ENCODE assay signal across 8 cellular contexts in genomic region chr2:178448968-178449661, GRCh38. TPM values are rescaled to one million over a fixed set of nuclear protein-coding genes. Genes with fewer than 3 reads are reported as not detected.
A peak's percentile ranks its signal among the peaks of the same experiment; 100 is the strongest.
DNase-seq lines count a peak whose midpoint lies in the region; ATAC-seq, FAIRE-seq and TF ChIP-seq lines count a peak whose summit lies in the region.

No MANE protein-coding gene starts in this region.

- no peaks in the 10 kb centered on the region for H3K9me1 ChIP-seq in K562 (ENCODE audit: control insufficient read depth, insufficient read depth, low read length)

- H3K36me3 Mint-ChIP-seq in CD4-positive, alpha-beta memory T cell, result peaks cover 23 to 48% of the 10 kb centered on the region in 2 donors
- peaks cover 22% of the 10 kb centered on the region for H3K36me3 Mint-ChIP-seq in HFFc6 (ENCODE audit: low read depth)
- H3K36me3 Mint-ChIP-seq in naive thymus-derived CD8-positive, alpha-beta T cell, result peaks cover 0 to 42% (median 17%) of the 10 kb centered on the region in 3 donors

- no peak for TF ChIP-seq POLR2A in K562 (conservative IDR thresholded peaks at IDR 0.05)
- TF ChIP-seq POLR2A in Peyer's patch (IDR thresholded peaks at IDR 0.05), result no peak

- H2AFZ ChIP-seq in K562 (ENCODE audit: low read depth, low read length), result no peak overlapping the region

- no TSS peak for BruUV-seq in K562 (replicated peaks; lab: Mats Ljungman, UMichigan)

- TF ChIP-seq RAD21 in K562 (CRISPR knock-in tag; conservative IDR thresholded peaks at IDR 0.05 in 1 of 2, IDR thresholded peaks at IDR 0.05 in 1 of 2), result no peak

- 0 out of 2 replicates have a peak, but pooled peaks cover 7% of the 10 kb centered on the region for H4K20me1 ChIP-seq in K562 (replicated peaks; ENCODE audit: control insufficient read depth, insufficient read depth, low read length)

- POLR2A ChIA-PET in CD4-positive, alpha-beta memory T cell (lab: Charles Lee; ENCODE audit: partially characterized antibody), result interaction anchor here (2.0 to 2.7 kb wide), 3 partner anchors 35 to 1184 kb away, joined by 5 to 56 read pairs (median 17); partner anchors contain the start of gene NFE2L2
- POLR2A ChIA-PET in K562 (lab: Yijun Ruan, JAX), result interaction anchor here (0.6 to 2.9 kb wide), 4 partner anchors 20 to 66 kb away, joined by 3 to 23 read pairs (median 10); no protein-coding TSS in a partner anchor
- POLR2A ChIA-PET in naive thymus-derived CD8-positive, alpha-beta T cell (lab: Charles Lee), result interaction anchor here (1.2 to 2.6 kb wide), 6 partner anchors 10 to 74 kb away, joined by 3 to 27 read pairs (median 13); partner anchors contain the start of gene PLEKHA3

- intact Hi-C loops in CD4-positive, alpha-beta memory T cell (cut with micrococcal nuclease), result no loop called here
- intact Hi-C loops in K562 (cut with micrococcal nuclease), result no loop called here

- peaks cover 23 to 37% (median 29%) of the 10 kb centered on the region in 4 donors for H3K4me1 Mint-ChIP-seq in CD4-positive, alpha-beta memory T cell
- peaks cover 34% of the 10 kb centered on the region for H3K4me1 Mint-ChIP-seq in HFFc6 (ENCODE audit: low read depth)
- peaks cover 13 to 46% (median 40%) of the 10 kb centered on the region in 4 donors for H3K4me1 Mint-ChIP-seq in naive thymus-derived CD8-positive, alpha-beta T cell

- FAIRE-seq in K562 (lab: Jason Lieb, UNC), result no peak

- H3K27ac Mint-ChIP-seq in CD4-positive, alpha-beta memory T cell, result peak overlapping the region; percentile 21 to 97 (median 97)
- H3K27ac Mint-ChIP-seq in HFFc6, result peak overlapping the region; percentile 65
- peak overlapping the region; percentile 74 to 98 (median 94) for H3K27ac Mint-ChIP-seq in naive thymus-derived CD8-positive, alpha-beta T cell

- DNase-seq in CD4-positive, alpha-beta memory T cell, result peak in 1 of 5 donors; percentile 9
- DNase-seq in HFFc6 (no peak), K562 (ENCODE audit: extremely low read depth in 1 of 4, low spot score in 3 of 4) (no peak), NCI-H345 treated with DMSO at 0.1 percent for 48 hours (lab: John Stamatoyannopoulos, UW; ENCODE audit: unreplicated experiment) (no peak), NCI-H1417 treated with DMSO at 0.1 percent for 48 hours (lab: John Stamatoyannopoulos, UW) (no peak), Peyer's patch (no peak)
- DNase-seq in naive thymus-derived CD8-positive, alpha-beta T cell, result no peak
- no peak for DNase-seq in stimulated activated CD4-positive, alpha-beta T cell treated with anti-CD3 and anti-CD28 coated beads, Interleukin-15, amount 100 ng/mL, for 24 hours

- TF ChIP-seq CTCF in HFFc6 (IDR thresholded peaks at IDR 0.05) (no peak), K562 (IDR thresholded peaks at IDR 0.05 in 2 of 3, conservative IDR thresholded peaks at IDR 0.05 in 1 of 3; ENCODE audit: insufficient read depth in 2 of 3, low read depth in 1 of 3, low read length in 3 of 3) (no peak), Peyer's patch (IDR thresholded peaks at IDR 0.05) (no peak)

- peak overlapping the region in 1 of 2 experiments; percentile 91; a peak in 2 of 4 replicates for H3K9ac ChIP-seq in K562 (ENCODE audit: insufficient read depth in 1 of 2, low read depth in 2 of 2, low read length in 2 of 2)

- H3K4me1 ChIP-seq in CD4-positive, alpha-beta memory T cell (ENCODE audit: insufficient read depth, low read length), result peaks cover 32% of the 10 kb centered on the region
- H3K4me1 ChIP-seq in K562 (replicated peaks in 1 of 2; ENCODE audit: control insufficient read depth in 2 of 2, insufficient read depth in 2 of 2, low read length in 2 of 2), result peaks cover 14 to 19% of the 10 kb centered on the region in 2 experiments; a peak in 4 of 5 replicates
- H3K4me1 ChIP-seq in Peyer's patch, result peaks cover 0 to 23% (median 0%) of the 10 kb centered on the region in 4 donors

- 84% methylated on average over 4 of the region's 4 CpGs for WGBS in K562 (ENCODE audit: insufficient coverage, low coverage, missing lambda C conversion rate)

- H3K9me3 Mint-ChIP-seq in CD4-positive, alpha-beta memory T cell, result no peaks in the 10 kb centered on the region
- H3K9me3 Mint-ChIP-seq in HFFc6, result no peaks in the 10 kb centered on the region
- H3K9me3 Mint-ChIP-seq in naive thymus-derived CD8-positive, alpha-beta T cell, result no peaks in the 10 kb centered on the region

- in situ Hi-C loops in K562 (cut with MboI), result no loop called here

- peak overlapping the region; percentile 97 for H3K27ac ChIP-seq in CD4-positive, alpha-beta memory T cell (ENCODE audit: low read depth, low read length)
- no peak overlapping the region for H3K27ac ChIP-seq in K562 (ENCODE audit: extremely low read depth, low read depth, low read length)
- no peak overlapping the region for H3K27ac ChIP-seq in Peyer's patch

- TF ChIP-seq EP300 in K562 (IDR thresholded peaks at IDR 0.05; ENCODE audit: low read length), result no peak

- peaks cover 17% of the 10 kb centered on the region for H3K36me3 ChIP-seq in CD4-positive, alpha-beta memory T cell (ENCODE audit: insufficient read depth, low read length)
- H3K36me3 ChIP-seq in K562 (ENCODE audit: control insufficient read depth, insufficient read depth, low read length), result peaks cover 46% of the 10 kb centered on the region
- peaks cover 0 to 35% (median 0%) of the 10 kb centered on the region in 3 donors for H3K36me3 ChIP-seq in Peyer's patch

- peaks cover 32% of the 10 kb centered on the region for H3K79me2 ChIP-seq in K562 (ENCODE audit: control insufficient read depth, insufficient read depth, low read length)

- no peaks in the 10 kb centered on the region for H3K9me3 ChIP-seq in CD4-positive, alpha-beta memory T cell (ENCODE audit: control insufficient read depth in 1 of 2, low read length in 2 of 2)
- H3K9me3 ChIP-seq in K562 (replicated peaks; ENCODE audit: control insufficient read depth, insufficient read depth, low read depth, low read length) (no peaks in the 10 kb centered on the region), Peyer's patch (no peaks in the 10 kb centered on the region)

- H3K4me2 ChIP-seq in K562 (ENCODE audit: insufficient read depth, low read length), result no peak overlapping the region; the same call in 1 of the 2 replicates

- ATAC-seq in K562, result no peak
- ATAC-seq in naive thymus-derived CD8-positive, alpha-beta T cell, result no peak

- H3K27me3 ChIP-seq in CD4-positive, alpha-beta memory T cell (ENCODE audit: insufficient read depth, low read length), result no peaks in the 10 kb centered on the region
- no peaks in the 10 kb centered on the region for H3K27me3 ChIP-seq in K562 (ENCODE audit: control insufficient read depth in 2 of 2, insufficient read depth in 2 of 2, low read length in 2 of 2)
- H3K27me3 ChIP-seq in Peyer's patch, result no peaks in the 10 kb centered on the region

- peak overlapping the region in 1 of 2 donors; percentile 76 for H3K4me3 ChIP-seq in CD4-positive, alpha-beta memory T cell (ENCODE audit: low read length in 2 of 2)
- H3K4me3 ChIP-seq in K562, result peak overlapping the region; percentile 90; the same call in 1 of the 2 replicates
- H3K4me3 ChIP-seq in Peyer's patch, result no peak overlapping the region

- peak overlapping the region; percentile 55 to 93 (median 88) for H3K4me3 Mint-ChIP-seq in CD4-positive, alpha-beta memory T cell
- peak overlapping the region; percentile 88 for H3K4me3 Mint-ChIP-seq in HFFc6
- H3K4me3 Mint-ChIP-seq in naive thymus-derived CD8-positive, alpha-beta T cell, result peak overlapping the region; percentile 40 to 94 (median 86)

- CTCF ChIA-PET in CD4-positive, alpha-beta memory T cell (lab: Charles Lee; ENCODE audit: partially characterized antibody), result interaction anchor here (1.3 to 3.2 kb wide), 4 partner anchors 9 to 52 kb away, joined by 4 to 42 read pairs (median 6); partner anchors contain the start of gene PLEKHA3
- CTCF ChIA-PET in K562 (lab: Yijun Ruan, JAX; ENCODE audit: low intra/inter-chr PET ratio), result no interaction called here

- H3K27me3 Mint-ChIP-seq in CD4-positive, alpha-beta memory T cell, result no peaks in the 10 kb centered on the region
- H3K27me3 Mint-ChIP-seq in HFFc6 (ENCODE audit: insufficient read depth), result no peaks in the 10 kb centered on the region
- H3K27me3 Mint-ChIP-seq in naive thymus-derived CD8-positive, alpha-beta T cell, result no peaks in the 10 kb centered on the region

RNA-seq across cellular contexts. Expression of gene PRKRA, which starts 1.9 kb away (rescaled TPM):
- total RNA-seq in CD4-positive, alpha-beta memory T cell, result 10 to 100 TPM; 51.0 to 52.4 TPM
- 10 to 100 TPM; 57.1 to 83.0 TPM for polyA plus RNA-seq in CD4-positive, alpha-beta memory T cell
- 10 to 100 TPM; 30.4 to 38.3 (median 33.7) TPM for total RNA-seq in HFFc6 (2021; fragmentation: NEBNext Ultra II Directional; extraction: Animal tissue kit (Norgen Biotek cat#: 25700))
- total RNA-seq in K562 (2011; cell fraction: chromatin; rRNA removed; ENCODE audit: low replicate concordance), result 68.4 and 99.5 TPM in 2 replicates
- total RNA-seq in K562 (2011; cell fraction: nucleolus; rRNA removed), result 60.4 and 62.4 TPM in 2 replicates
- 79.3 and 112 TPM in 2 replicates for total RNA-seq in K562 (2011; cell fraction: nucleoplasm; rRNA removed)
- 78.1 and 103 TPM in 2 replicates for total RNA-seq in K562 (2014; rRNA removed)
- total RNA-seq in K562 (2014; rRNA removed; fragmentation: Illumina TruSeq; extraction: Trizol), result 57.2 and 63.0 TPM in 2 replicates
- total RNA-seq in K562 (2015; rRNA removed; fragmentation: Illumina TruSeq; extraction: Trizol), result 54.8 and 62.9 TPM in 2 replicates
- total RNA-seq in K562 (2021), result 50.4 and 53.9 TPM in 2 replicates
- polyA plus RNA-seq in K562 (2011; rRNA removed), result 63.9 and 70.6 TPM in 2 replicates
- 34.5 and 34.8 TPM in 2 replicates for polyA plus RNA-seq in K562 (2011; cell fraction: cytosol; rRNA removed)
- polyA plus RNA-seq in K562 (2011; cell fraction: nucleus; rRNA removed), result 57.3 and 58.6 TPM in 2 replicates
- 42.2 and 48.1 TPM in 2 replicates for polyA plus RNA-seq in K562 (2012)
- polyA plus RNA-seq in K562 (2014; fragmentation: Illumina TruSeq; extraction: Trizol), result 43.0 and 52.3 TPM in 2 replicates
- 10 to 100 TPM; 14.1 to 20.4 TPM for polyA plus RNA-seq in K562 (2014; fragmentation: Nextera tagmentation; extraction: Ambion mirVana)
- 46.0 and 46.1 TPM in 2 replicates for polyA plus RNA-seq in K562 (2014; rRNA removed)
- polyA minus RNA-seq in K562 (2011; rRNA and poly(A)+ RNA removed), result 61.3 and 77.9 TPM in 2 replicates
- 32.4 and 41.6 TPM in 2 replicates for polyA minus RNA-seq in K562 (2011; cell fraction: cytosol; rRNA and poly(A)+ RNA removed)
- 74.0 and 107 TPM in 2 replicates for polyA minus RNA-seq in K562 (2011; cell fraction: nucleus; rRNA and poly(A)+ RNA removed)
- 10 to 100 TPM; 66.1 to 74.8 TPM for total RNA-seq in naive thymus-derived CD8-positive, alpha-beta T cell
- polyA plus RNA-seq in naive thymus-derived CD8-positive, alpha-beta T cell, result 10 to 100 TPM; 57.4 to 66.5 (median 61.6) TPM
- total RNA-seq in Peyer's patch, result 10 to 100 TPM; 22.4 to 54.9 (median 34.5) TPM

RNA-seq across cellular contexts. Expression of gene PJVK, which starts 2.1 kb away (rescaled TPM):
- 1 to 10 TPM; 3.6 to 4.1 TPM for total RNA-seq in CD4-positive, alpha-beta memory T cell
- under 1 TPM; 0.23 to 0.32 TPM for polyA plus RNA-seq in CD4-positive, alpha-beta memory T cell
- total RNA-seq in HFFc6 (2021; fragmentation: NEBNext Ultra II Directional; extraction: Animal tissue kit (Norgen Biotek cat#: 25700)), result 1 to 10 TPM in 1 of 6 experiments, under 1 TPM in 5; 0.43 to 1.0 (median 0.69) TPM
- 1.5 and 4.6 TPM in 2 replicates for total RNA-seq in K562 (2011; cell fraction: chromatin; rRNA removed; ENCODE audit: low replicate concordance)
- total RNA-seq in K562 (2011; cell fraction: nucleolus; rRNA removed), result 1.5 and 1.8 TPM in 2 replicates
- total RNA-seq in K562 (2011; cell fraction: nucleoplasm; rRNA removed), result 2.9 and 4.0 TPM in 2 replicates
- total RNA-seq in K562 (2014; rRNA removed) (0.41 and 0.95 TPM in 2 replicates), K562 (2014; rRNA removed; fragmentation: Illumina TruSeq; extraction: Trizol) (0.41 and 0.73 TPM in 2 replicates), K562 (2015; rRNA removed; fragmentation: Illumina TruSeq; extraction: Trizol) (0.45 and 0.58 TPM in 2 replicates), K562 (2021) (0.78 and 0.87 TPM in 2 replicates), Peyer's patch (1 to 10 TPM in 3 of 4 donors, not detected in 1; 1.7 to 3.1 (median 1.8) TPM)
- polyA plus RNA-seq in K562 (2011; rRNA removed) (1.5 and 2.6 TPM in 2 replicates), K562 (2014; fragmentation: Illumina TruSeq; extraction: Trizol) (0.43 and 0.71 TPM in 2 replicates), K562 (2014; fragmentation: Nextera tagmentation; extraction: Ambion mirVana) (under 1 TPM; 0.11 to 0.24 TPM), K562 (2014; rRNA removed) (1.2 and 2.1 TPM in 2 replicates)
- polyA plus RNA-seq in K562 (2011; cell fraction: cytosol; rRNA removed), result 0.15 and 0.75 TPM in 2 replicates
- polyA plus RNA-seq in K562 (2011; cell fraction: nucleus; rRNA removed), result 2.2 and 4.2 TPM in 2 replicates
- polyA plus RNA-seq in K562 (2012), result 0.70 and 0.96 TPM in 2 replicates
- 1.0 and 1.3 TPM in 2 replicates for polyA minus RNA-seq in K562 (2011; rRNA and poly(A)+ RNA removed)
- polyA minus RNA-seq in K562 (2011; cell fraction: cytosol; rRNA and poly(A)+ RNA removed), result 0.91 TPM in 1 of 2 replicates, not detected in the other
- 1.1 and 2.4 TPM in 2 replicates for polyA minus RNA-seq in K562 (2011; cell fraction: nucleus; rRNA and poly(A)+ RNA removed)
- total RNA-seq in naive thymus-derived CD8-positive, alpha-beta T cell, result 1 to 10 TPM; 4.2 to 4.5 TPM
- 1 to 10 TPM in 1 of 3 donors, under 1 TPM in 2; 0.38 to 1.6 (median 0.44) TPM for polyA plus RNA-seq in naive thymus-derived CD8-positive, alpha-beta T cell

RNA-seq across cellular contexts. Expression of gene FKBP7, which starts 29.3 kb away (rescaled TPM):
- total RNA-seq in CD4-positive, alpha-beta memory T cell, result under 1 TPM; 0.79 to 0.80 TPM
- polyA plus RNA-seq in CD4-positive, alpha-beta memory T cell, result 1 to 10 TPM; 2.1 to 2.2 TPM
- total RNA-seq in HFFc6 (2021; fragmentation: NEBNext Ultra II Directional; extraction: Animal tissue kit (Norgen Biotek cat#: 25700)), result 10 to 100 TPM; 36.3 to 51.9 (median 43.7) TPM
- 6.4 and 7.4 TPM in 2 replicates for total RNA-seq in K562 (2011; cell fraction: chromatin; rRNA removed; ENCODE audit: low replicate concordance)
- 5.1 and 7.3 TPM in 2 replicates for total RNA-seq in K562 (2011; cell fraction: nucleolus; rRNA removed)
- 8.4 and 9.8 TPM in 2 replicates for total RNA-seq in K562 (2011; cell fraction: nucleoplasm; rRNA removed)
- total RNA-seq in K562 (2014; rRNA removed) (9.5 and 15.9 TPM in 2 replicates), K562 (2014; rRNA removed; fragmentation: Illumina TruSeq; extraction: Trizol) (12.6 and 13.5 TPM in 2 replicates), K562 (2015; rRNA removed; fragmentation: Illumina TruSeq; extraction: Trizol) (12.0 and 14.7 TPM in 2 replicates), K562 (2021) (6.1 and 7.0 TPM in 2 replicates), Peyer's patch (1 to 10 TPM in 2 of 4 donors, under 1 TPM in 2; 0.53 to 5.3 (median 1.0) TPM)
- polyA plus RNA-seq in K562 (2011; rRNA removed) (16.8 and 19.2 TPM in 2 replicates), K562 (2014; fragmentation: Illumina TruSeq; extraction: Trizol) (17.4 and 19.9 TPM in 2 replicates), K562 (2014; fragmentation: Nextera tagmentation; extraction: Ambion mirVana) (10 to 100 TPM; 19.3 to 23.2 TPM), K562 (2014; rRNA removed) (19.0 and 22.7 TPM in 2 replicates)
- 4.2 and 7.4 TPM in 2 replicates for polyA plus RNA-seq in K562 (2011; cell fraction: cytosol; rRNA removed)
- polyA plus RNA-seq in K562 (2011; cell fraction: nucleus; rRNA removed), result 5.3 and 9.0 TPM in 2 replicates
- 7.0 and 9.1 TPM in 2 replicates for polyA plus RNA-seq in K562 (2012)
- polyA minus RNA-seq in K562 (2011; rRNA and poly(A)+ RNA removed), result 12.5 and 13.7 TPM in 2 replicates
- 4.0 and 4.6 TPM in 2 replicates for polyA minus RNA-seq in K562 (2011; cell fraction: cytosol; rRNA and poly(A)+ RNA removed)
- polyA minus RNA-seq in K562 (2011; cell fraction: nucleus; rRNA and poly(A)+ RNA removed), result 5.4 and 7.9 TPM in 2 replicates
- 1 to 10 TPM; 1.5 to 2.4 TPM for total RNA-seq in naive thymus-derived CD8-positive, alpha-beta T cell
- polyA plus RNA-seq in naive thymus-derived CD8-positive, alpha-beta T cell, result 1 to 10 TPM; 2.9 to 7.0 (median 3.9) TPM

RNA-seq across cellular contexts. Expression of gene PLEKHA3, which starts 31.1 kb away (rescaled TPM):
- total RNA-seq in CD4-positive, alpha-beta memory T cell, result 10 to 100 TPM; 30.1 to 31.9 TPM
- 10 to 100 TPM; 28.8 to 35.8 TPM for polyA plus RNA-seq in CD4-positive, alpha-beta memory T cell
- 10 to 100 TPM; 31.4 to 36.6 (median 33.3) TPM for total RNA-seq in HFFc6 (2021; fragmentation: NEBNext Ultra II Directional; extraction: Animal tissue kit (Norgen Biotek cat#: 25700))
- 7.1 and 8.8 TPM in 2 replicates for total RNA-seq in K562 (2011; cell fraction: chromatin; rRNA removed; ENCODE audit: low replicate concordance)
- 2.8 and 2.9 TPM in 2 replicates for total RNA-seq in K562 (2011; cell fraction: nucleolus; rRNA removed)
- total RNA-seq in K562 (2011; cell fraction: nucleoplasm; rRNA removed), result 6.7 and 16.4 TPM in 2 replicates
- 6.4 and 6.9 TPM in 2 replicates for total RNA-seq in K562 (2014; rRNA removed)
- total RNA-seq in K562 (2014; rRNA removed; fragmentation: Illumina TruSeq; extraction: Trizol), result 11.7 and 18.5 TPM in 2 replicates
- total RNA-seq in K562 (2015; rRNA removed; fragmentation: Illumina TruSeq; extraction: Trizol), result 8.4 and 10.5 TPM in 2 replicates
- total RNA-seq in K562 (2021), result 19.6 and 23.4 TPM in 2 replicates
- 14.9 and 21.8 TPM in 2 replicates for polyA plus RNA-seq in K562 (2011; rRNA removed)
- polyA plus RNA-seq in K562 (2011; cell fraction: cytosol; rRNA removed), result 1.6 and 2.8 TPM in 2 replicates
- polyA plus RNA-seq in K562 (2011; cell fraction: nucleus; rRNA removed), result 3.7 and 7.0 TPM in 2 replicates
- 6.8 and 7.4 TPM in 2 replicates for polyA plus RNA-seq in K562 (2012)
- polyA plus RNA-seq in K562 (2014; fragmentation: Illumina TruSeq; extraction: Trizol), result 6.8 and 8.8 TPM in 2 replicates
- polyA plus RNA-seq in K562 (2014; fragmentation: Nextera tagmentation; extraction: Ambion mirVana), result 1 to 10 TPM; 2.3 to 2.6 TPM
- 9.7 and 12.0 TPM in 2 replicates for polyA plus RNA-seq in K562 (2014; rRNA removed)
- 15.1 and 15.8 TPM in 2 replicates for polyA minus RNA-seq in K562 (2011; rRNA and poly(A)+ RNA removed)
- 5.8 and 11.0 TPM in 2 replicates for polyA minus RNA-seq in K562 (2011; cell fraction: cytosol; rRNA and poly(A)+ RNA removed)
- 5.9 and 7.7 TPM in 2 replicates for polyA minus RNA-seq in K562 (2011; cell fraction: nucleus; rRNA and poly(A)+ RNA removed)
- total RNA-seq in naive thymus-derived CD8-positive, alpha-beta T cell, result 10 to 100 TPM; 39.5 to 40.6 TPM
- 10 to 100 TPM; 18.4 to 24.6 (median 24.4) TPM for polyA plus RNA-seq in naive thymus-derived CD8-positive, alpha-beta T cell
- 10 to 100 TPM in 1 of 4 donors, 1 to 10 TPM in 3; 7.4 to 13.3 (median 8.6) TPM for total RNA-seq in Peyer's patch
